ENCODE assay signal across 8 cellular contexts in genomic region chr19:48963371-48964204, GRCh38. TPM values are rescaled to one million over a fixed set of nuclear protein-coding genes. Genes with fewer than 3 reads are reported as not detected.
A peak's percentile ranks its signal among the peaks of the same experiment; 100 is the strongest.
DNase-seq lines count a peak whose midpoint lies in the region; ATAC-seq and TF ChIP-seq lines count a peak whose summit lies in the region.

No MANE protein-coding gene starts in this region.

- peak overlapping the region; percentile 100 for H3K4me3 Mint-ChIP-seq in activated T-helper 17 cell treated with anti-CD3 and anti-CD28 coated beads, Interleukin-2, amount 50 U/mL, for 72 hours
- peak overlapping the region; percentile 86 for H3K4me3 Mint-ChIP-seq in natural killer cell
- peak overlapping the region; percentile 92 to 96 for H3K4me3 Mint-ChIP-seq in stimulated activated naive CD8-positive, alpha-beta T cell treated with anti-CD3 and anti-CD28 coated beads, Interleukin-15, amount 100 ng/mL, for 72 hours

- peak; percentile 25 for ATAC-seq in activated T-helper 17 cell treated with anti-CD3 and anti-CD28 coated beads, Interleukin-2, amount 50 U/mL, for 72 hours (replicated peaks)
- ATAC-seq in natural killer cell, result peak in 1 of 3 donors; percentile 33
- ATAC-seq in stimulated activated naive CD8-positive, alpha-beta T cell treated with anti-CD3 and anti-CD28 coated beads, Interleukin-15, amount 100 ng/mL, for 72 hours, result peak; percentile 35

- in situ Hi-C loops in ACHN (cut with HindIII; ENCODE audit: low pct_ligation_motif_present, low pct_unique_long_range_greater_than_20kb, low sequenced_read_pairs), result no loop called here

- H3K36me3 Mint-ChIP-seq in activated T-helper 17 cell treated with anti-CD3 and anti-CD28 coated beads, Interleukin-2, amount 50 U/mL, for 72 hours (ENCODE audit: low read depth), result peaks cover 80% of the 10 kb centered on the region
- H3K36me3 Mint-ChIP-seq in natural killer cell, result no peaks in the 10 kb centered on the region

- intact Hi-C loops in natural killer cell (cut with micrococcal nuclease), result loop anchor here (5.0 to 10.0 kb wide), 2 partner anchors 91 to 319 kb away; partner anchors contain the start of genes CA11 and PPP1R15A

- peak overlapping the region; percentile 53 for H3K4me3 ChIP-seq in fibroblast of pulmonary artery (replicated peaks; ENCODE audit: low read depth, low read length)

- H3K27me3 Mint-ChIP-seq in activated T-helper 17 cell treated with anti-CD3 and anti-CD28 coated beads, Interleukin-2, amount 50 U/mL, for 72 hours, result no peaks in the 10 kb centered on the region
- H3K27me3 Mint-ChIP-seq in natural killer cell (ENCODE audit: low read depth in 2 of 2), result no peaks in the 10 kb centered on the region
- no peaks in the 10 kb centered on the region for H3K27me3 Mint-ChIP-seq in stimulated activated naive CD8-positive, alpha-beta T cell treated with anti-CD3 and anti-CD28 coated beads, Interleukin-15, amount 100 ng/mL, for 72 hours

- TF ChIP-seq CTCF in fibroblast of pulmonary artery (IDR thresholded peaks at IDR 0.05; ENCODE audit: low read length, missing control alignments) (no peak), natural killer cell (IDR thresholded peaks at IDR 0.05) (no peak)

- peaks cover 31% of the 10 kb centered on the region for H3K4me1 Mint-ChIP-seq in activated T-helper 17 cell treated with anti-CD3 and anti-CD28 coated beads, Interleukin-2, amount 50 U/mL, for 72 hours
- peaks cover 51 to 63% of the 10 kb centered on the region in 2 donors for H3K4me1 Mint-ChIP-seq in natural killer cell
- H3K4me1 Mint-ChIP-seq in stimulated activated naive CD8-positive, alpha-beta T cell treated with anti-CD3 and anti-CD28 coated beads, Interleukin-15, amount 100 ng/mL, for 72 hours, result peaks cover 89% of the 10 kb centered on the region

- peak; percentile 64 for DNase-seq in ACHN
- DNase-seq in GM19240 (ENCODE audit: insufficient read length, low spot score), result peak; percentile 38
- peak; percentile 47 for DNase-seq in OCI-M2 (lab: John Stamatoyannopoulos, UW; ENCODE audit: unreplicated experiment)
- peak; percentile 75 for DNase-seq in fibroblast of pulmonary artery (ENCODE audit: low read depth)
- peak; percentile 66 for DNase-seq in natural killer cell
- DNase-seq in stimulated activated naive CD8-positive, alpha-beta T cell treated with anti-CD3 and anti-CD28 coated beads, Interleukin-15, amount 100 ng/mL, for 72 hours, result peak; percentile 69 to 83
- DNase-seq in NCI-H524 treated with DMSO at 0.1 percent for 48 hours (lab: John Stamatoyannopoulos, UW), result no peak

- peak overlapping the region; percentile 100 for H3K27ac Mint-ChIP-seq in activated T-helper 17 cell treated with anti-CD3 and anti-CD28 coated beads, Interleukin-2, amount 50 U/mL, for 72 hours
- H3K27ac Mint-ChIP-seq in natural killer cell, result peak overlapping the region; percentile 98 to 99
- peak overlapping the region; percentile 93 to 98 for H3K27ac Mint-ChIP-seq in stimulated activated naive CD8-positive, alpha-beta T cell treated with anti-CD3 and anti-CD28 coated beads, Interleukin-15, amount 100 ng/mL, for 72 hours

- no peaks in the 10 kb centered on the region for H3K9me3 Mint-ChIP-seq in activated T-helper 17 cell treated with anti-CD3 and anti-CD28 coated beads, Interleukin-2, amount 50 U/mL, for 72 hours
- no peaks in the 10 kb centered on the region for H3K9me3 Mint-ChIP-seq in natural killer cell
- no peaks in the 10 kb centered on the region for H3K9me3 Mint-ChIP-seq in stimulated activated naive CD8-positive, alpha-beta T cell treated with anti-CD3 and anti-CD28 coated beads, Interleukin-15, amount 100 ng/mL, for 72 hours

RNA-seq across cellular contexts. Expression of gene FTL, which starts 1.5 kb away (rescaled TPM):
- total RNA-seq in activated T-helper 17 cell treated with anti-CD3 and anti-CD28 coated beads, Interleukin-2, amount 50 U/mL, for 72 hours, result 1,000 to 10,000 TPM; 1,320 to 1,710 TPM
- 1,000 to 10,000 TPM in 2 of 3 donors, 100 to 1,000 TPM in 1; 554 to 1,168 (median 1,024) TPM for total RNA-seq in natural killer cell

RNA-seq across cellular contexts. Expression of gene BAX, which starts 8.9 kb away (rescaled TPM):
- 100 to 1,000 TPM; 286 to 464 TPM for total RNA-seq in activated T-helper 17 cell treated with anti-CD3 and anti-CD28 coated beads, Interleukin-2, amount 50 U/mL, for 72 hours
- total RNA-seq in natural killer cell, result 100 to 1,000 TPM; 117 to 133 (median 120) TPM

RNA-seq across cellular contexts. Expression of gene GYS1, which starts 29.5 kb away (rescaled TPM):
- total RNA-seq in activated T-helper 17 cell treated with anti-CD3 and anti-CD28 coated beads, Interleukin-2, amount 50 U/mL, for 72 hours, result 10 to 100 TPM; 50.8 to 99.9 TPM
- total RNA-seq in natural killer cell, result 10 to 100 TPM; 31.6 to 34.5 (median 34.4) TPM

RNA-seq across cellular contexts. Expression of gene DHDH, which starts 30.1 kb away (rescaled TPM):
- 1 to 10 TPM; 1.2 to 3.8 TPM for total RNA-seq in activated T-helper 17 cell treated with anti-CD3 and anti-CD28 coated beads, Interleukin-2, amount 50 U/mL, for 72 hours
- total RNA-seq in natural killer cell, result not detected

RNA-seq across cellular contexts. Expression of gene RUVBL2, which starts 30.1 kb away (rescaled TPM):
- total RNA-seq in activated T-helper 17 cell treated with anti-CD3 and anti-CD28 coated beads, Interleukin-2, amount 50 U/mL, for 72 hours, result 100 to 1,000 TPM; 100 to 166 TPM
- 10 to 100 TPM; 23.6 to 28.3 (median 26.5) TPM for total RNA-seq in natural killer cell
